In genomic region chr16:77290451-77291110, GRCh38 we compare ENCODE assay signal across 17 cellular contexts.
DNase-seq lines count a peak whose midpoint lies in the region; TF ChIP-seq lines count a peak whose summit lies in the region.
"Had no signal": no experiment of that assay in that cellular context is flagged by ENCODE, and none has a peak within 500 bp of the region (broad histone marks: within the 10 kb centered on the region; RNA-seq: fewer than 3 reads in every experiment).

No MANE protein-coding gene starts in this region.

- H3K9me3 ChIP-seq in CD8-positive, alpha-beta memory T cell (ENCODE audit: low read length), result no peaks in the 10 kb centered on the region
- H3K9me3 ChIP-seq: HAP-1 had no signal

- H3K4me1 Mint-ChIP-seq in CD8-positive, alpha-beta memory T cell, result no peaks in the 10 kb centered on the region
- H3K4me1 Mint-ChIP-seq in mesothelial cell of epicardium (peaks cover 19% of the 10 kb centered on the region), Calu3 (ENCODE audit: low read depth, unreplicated experiment) (peaks cover 12% of the 10 kb centered on the region)
- H3K4me1 Mint-ChIP-seq: activated CD4-positive, alpha-beta T cell treated with anti-CD3 and anti-CD28 coated beads, Interleukin-2, amount 10 ng/mL, durations not matched to agents 24 days and 14 days; B cell; T-cell had no signal

- CTCF ChIA-PET in RWPE1 (lab: Yijun Ruan, JAX), result no interaction called here
- CTCF ChIA-PET in CD8-positive, alpha-beta memory T cell (lab: Charles Lee), result no interaction called here
- CTCF ChIA-PET in Calu3 (lab: Charles Lee), result no interaction called here

- no peak overlapping the region for H3K27ac Mint-ChIP-seq in CD8-positive, alpha-beta memory T cell
- no peak overlapping the region for H3K27ac Mint-ChIP-seq in mesothelial cell of epicardium
- no peak overlapping the region for H3K27ac Mint-ChIP-seq in Calu3 (ENCODE audit: unreplicated experiment)
- H3K27ac Mint-ChIP-seq: activated CD4-positive, alpha-beta T cell treated with anti-CD3 and anti-CD28 coated beads, Interleukin-2, amount 10 ng/mL, durations not matched to agents 24 days and 14 days; B cell; T-cell had no signal

- no peaks in the 10 kb centered on the region for H3K27me3 ChIP-seq in CD8-positive, alpha-beta memory T cell (ENCODE audit: insufficient read depth, low read length, poor library complexity, severe bottlenecking)

- no peaks in the 10 kb centered on the region for H3K4me1 ChIP-seq in CD8-positive, alpha-beta memory T cell (ENCODE audit: insufficient read depth, low read length)
- H3K4me1 ChIP-seq: HAP-1 had no signal

- no peak overlapping the region for H3K4me3 Mint-ChIP-seq in CD8-positive, alpha-beta memory T cell
- H3K4me3 Mint-ChIP-seq in mesothelial cell of epicardium (no peak overlapping the region), Calu3 (ENCODE audit: low read depth, unreplicated experiment) (no peak overlapping the region)
- H3K4me3 Mint-ChIP-seq: activated CD4-positive, alpha-beta T cell treated with anti-CD3 and anti-CD28 coated beads, Interleukin-2, amount 10 ng/mL, durations not matched to agents 24 days and 14 days; B cell; brain; T-cell had no signal

- POLR2A ChIA-PET in RWPE1 (lab: Yijun Ruan, JAX; ENCODE audit: low non-redundant PET), result no interaction called here
- POLR2A ChIA-PET in CD8-positive, alpha-beta memory T cell (lab: Charles Lee), result no interaction called here

- in situ Hi-C loops in Caki2 (cut with HindIII; ENCODE audit: low pct_unique_long_range_greater_than_20kb, low sequenced_read_pairs), result no loop called here

- no peak overlapping the region for H3K4me3 ChIP-seq in CD8-positive, alpha-beta memory T cell (ENCODE audit: low read length)
- H3K4me3 ChIP-seq: HAP-1 had no signal

- peaks cover 2 to 13% of the 10 kb centered on the region in 2 donors for H3K27me3 Mint-ChIP-seq in CD8-positive, alpha-beta memory T cell
- H3K27me3 Mint-ChIP-seq in mesothelial cell of epicardium (ENCODE audit: low read depth) (no peaks in the 10 kb centered on the region), Calu3 (ENCODE audit: unreplicated experiment) (peaks cover 13% of the 10 kb centered on the region)
- H3K27me3 Mint-ChIP-seq: activated CD4-positive, alpha-beta T cell treated with anti-CD3 and anti-CD28 coated beads, Interleukin-2, amount 10 ng/mL, durations not matched to agents 24 days and 14 days; brain had no signal

- TF ChIP-seq CTCF in RWPE1 (conservative IDR thresholded peaks at IDR 0.05; ENCODE audit: low read depth) (no peak), mesothelial cell of epicardium (IDR thresholded peaks at IDR 0.05; ENCODE audit: unreplicated experiment) (no peak), Calu3 (IDR thresholded peaks at IDR 0.05; ENCODE audit: unreplicated experiment) (no peak)

- H3K9me3 Mint-ChIP-seq in CD8-positive, alpha-beta memory T cell, result no peaks in the 10 kb centered on the region
- H3K9me3 Mint-ChIP-seq in mesothelial cell of epicardium (no peaks in the 10 kb centered on the region), Calu3 (ENCODE audit: low read depth, unreplicated experiment) (no peaks in the 10 kb centered on the region)
- H3K9me3 Mint-ChIP-seq: activated CD4-positive, alpha-beta T cell treated with anti-CD3 and anti-CD28 coated beads, Interleukin-2, amount 10 ng/mL, durations not matched to agents 24 days and 14 days; brain; T-cell had no signal

- DNase-seq in Caki2 (ENCODE audit: low read depth) (peak; percentile 44), NCI-H1417 treated with DMSO at 0.1 percent for 48 hours (lab: John Stamatoyannopoulos, UW) (peak; percentile 39), astrocyte of the hippocampus (ENCODE audit: low read depth, low spot score) (peak; percentile 42), kidney tubule cell (ENCODE audit: low spot score) (peak; percentile 71), RWPE1 (ENCODE audit: low spot score) (no peak), mesothelial cell of epicardium (ENCODE audit: low spot score in 2 of 2, unreplicated experiment in 2 of 2) (no peak), Calu3 (no peak)
- no peak for DNase-seq in CD8-positive, alpha-beta memory T cell
- DNase-seq: activated CD4-positive, alpha-beta T cell treated with anti-CD3 and anti-CD28 coated beads, Interleukin-2, amount 10 ng/mL, durations not matched to agents 24 days and 14 days; GDM1; NCI-H1048; stimulated activated CD4-positive, alpha-beta T cell treated with anti-CD3 and anti-CD28 coated beads, Interleukin-4, amount 100 ng/mL, for 24 hours; stimulated activated naive CD8-positive, alpha-beta T cell treated with anti-CD3 and anti-CD28 coated beads, Interleukin-15, Interleukin-2, amounts not matched to agents 100 U/mL and 50 U/mL, for 24 hours; T-cell had no signal

- no TSS peak for BruUV-seq in Calu3 (replicated peaks; lab: Mats Ljungman, UMichigan)

- no peaks in the 10 kb centered on the region for H3K36me3 Mint-ChIP-seq in CD8-positive, alpha-beta memory T cell
- H3K36me3 Mint-ChIP-seq in mesothelial cell of epicardium (peaks cover 5% of the 10 kb centered on the region), Calu3 (ENCODE audit: insufficient read depth, unreplicated experiment) (no peaks in the 10 kb centered on the region)
- H3K36me3 Mint-ChIP-seq: brain, T-cell had no signal

- H3K36me3 ChIP-seq in CD8-positive, alpha-beta memory T cell (ENCODE audit: insufficient read depth, low read length), result no peaks in the 10 kb centered on the region
- H3K36me3 ChIP-seq: HAP-1 had no signal

- intact Hi-C loops in Calu3 (cut with micrococcal nuclease; ENCODE audit: unreplicated experiment), result no loop called here

- H3K27ac ChIP-seq in RWPE1, result no peak overlapping the region
- H3K27ac ChIP-seq in CD8-positive, alpha-beta memory T cell (ENCODE audit: low read depth, low read length), result no peak overlapping the region

Comparison
In these comparisons a context has a peak if more than half of its experiments do, and no peak if none do; other contexts are left out.
1. DNase-seq: peak in Caki2 (single experiment), NCI-H1417 treated with DMSO at 0.1 percent for 48 hours (single experiment), astrocyte of the hippocampus (single experiment) and kidney tubule cell (single experiment); none in RWPE1 (single experiment), CD8-positive, alpha-beta memory T cell (0 of 5), mesothelial cell of epicardium (0 of 2) and Calu3 (single experiment).